Comparison of ENCODE assay signal across 21 cellular contexts in the genomic region with DNA sequence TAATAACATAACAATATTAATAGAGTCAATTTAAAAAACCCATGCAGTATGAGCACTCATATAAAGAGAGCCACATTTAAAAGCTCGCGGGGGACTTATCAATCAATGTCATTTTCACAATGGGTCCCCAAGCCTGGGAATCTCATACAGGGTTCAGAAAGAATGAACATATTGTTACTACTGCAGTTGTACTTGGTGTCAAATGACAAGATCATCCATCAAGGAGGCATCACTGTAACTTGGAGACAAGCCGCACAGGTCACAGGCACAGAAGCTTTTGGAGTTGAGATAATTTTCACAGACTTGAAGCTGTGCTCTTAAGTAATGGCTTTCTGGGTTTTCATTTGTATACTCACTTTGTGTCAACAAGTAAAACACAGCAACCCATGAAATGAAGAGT.
"Had no signal": no experiment of that assay in that cellular context is flagged by ENCODE, and none has a peak within 500 bp of the region (broad histone marks: within the 10 kb centered on the region; RNA-seq: fewer than 3 reads in every experiment).

No MANE protein-coding gene starts in this region.

- H3K27me3 ChIP-seq: brain microvascular endothelial cell, cardiac muscle cell had no signal

- H3K27ac ChIP-seq: brain microvascular endothelial cell, SK-N-MC, VCaP had no signal

- H3K27me3 Mint-ChIP-seq: activated CD4-positive, alpha-beta memory T cell treated with anti-CD3 and anti-CD28 coated beads for 36 hours; activated CD4-positive, alpha-beta T cell treated with anti-CD3 and anti-CD28 coated beads, Interleukin-2, amount 10 ng/mL, durations not matched to agents 7 days and 5 days had no signal

- H3K4me3 Mint-ChIP-seq: activated CD4-positive, alpha-beta memory T cell treated with anti-CD3 and anti-CD28 coated beads for 36 hours; activated CD4-positive, alpha-beta T cell treated with anti-CD3 and anti-CD28 coated beads, Interleukin-2, amount 10 ng/mL, durations not matched to agents 7 days and 5 days; activated naive CD8-positive, alpha-beta T cell; activated T-cell treated with anti-CD3 and anti-CD28 coated beads, Interleukin-2, amount 50 U/mL, for 4 hours had no signal

- DNase-seq: activated CD4-positive, alpha-beta memory T cell treated with anti-CD3 and anti-CD28 coated beads for 36 hours; activated CD4-positive, alpha-beta T cell treated with anti-CD3 and anti-CD28 coated beads, Interleukin-2, amount 10 ng/mL, durations not matched to agents 7 days and 5 days; activated CD4-positive, CD25-positive, alpha-beta regulatory T cell; activated CD8-positive, alpha-beta memory T cell treated with anti-CD3 and anti-CD28 coated beads for 24 hours; activated effector memory CD4-positive, alpha-beta T cell treated with anti-CD3 and anti-CD28 coated beads, Interleukin-2, amount 50 U/mL, for 16 hours; activated naive CD4-positive, alpha-beta T cell treated with Interleukin-2 at 50 U/mL for 16 hours; activated T-cell treated with anti-CD3 and anti-CD28 coated beads, Interleukin-2, amount 50 U/mL, for 4 hours; amygdala; brain microvascular endothelial cell; Kasumi-1; KBM-7; NCI-H1105 treated with DMSO at 0.1 percent for 48 hours; NCI-H226; NCI-H526; NCI-H82; SIG-M5; T-helper 1 cell had no signal

- H3K36me3 ChIP-seq: brain microvascular endothelial cell, cardiac muscle cell had no signal

- ATAC-seq: activated T-cell treated with anti-CD3 and anti-CD28 coated beads, Interleukin-2, amount 50 U/mL, for 4 hours had no signal

- H3K9me3 Mint-ChIP-seq: activated CD4-positive, alpha-beta memory T cell treated with anti-CD3 and anti-CD28 coated beads for 36 hours; activated CD4-positive, alpha-beta T cell treated with anti-CD3 and anti-CD28 coated beads, Interleukin-2, amount 10 ng/mL, durations not matched to agents 7 days and 5 days; activated T-cell treated with anti-CD3 and anti-CD28 coated beads, Interleukin-2, amount 50 U/mL, for 4 hours had no signal

- H3K36me3 Mint-ChIP-seq: activated CD4-positive, alpha-beta memory T cell treated with anti-CD3 and anti-CD28 coated beads for 36 hours; activated naive CD8-positive, alpha-beta T cell had no signal

- H3K4me1 Mint-ChIP-seq: activated CD4-positive, alpha-beta T cell treated with anti-CD3 and anti-CD28 coated beads, Interleukin-2, amount 10 ng/mL, durations not matched to agents 7 days and 5 days had no signal

- H3K27ac Mint-ChIP-seq: activated CD4-positive, alpha-beta memory T cell treated with anti-CD3 and anti-CD28 coated beads for 36 hours; activated CD4-positive, alpha-beta T cell treated with anti-CD3 and anti-CD28 coated beads, Interleukin-2, amount 10 ng/mL, durations not matched to agents 7 days and 5 days; activated naive CD8-positive, alpha-beta T cell had no signal

- H3K4me3 ChIP-seq: cardiac muscle cell, SK-N-MC had no signal
